ENCODE assay signal across 8 cellular contexts in the genomic region with DNA sequence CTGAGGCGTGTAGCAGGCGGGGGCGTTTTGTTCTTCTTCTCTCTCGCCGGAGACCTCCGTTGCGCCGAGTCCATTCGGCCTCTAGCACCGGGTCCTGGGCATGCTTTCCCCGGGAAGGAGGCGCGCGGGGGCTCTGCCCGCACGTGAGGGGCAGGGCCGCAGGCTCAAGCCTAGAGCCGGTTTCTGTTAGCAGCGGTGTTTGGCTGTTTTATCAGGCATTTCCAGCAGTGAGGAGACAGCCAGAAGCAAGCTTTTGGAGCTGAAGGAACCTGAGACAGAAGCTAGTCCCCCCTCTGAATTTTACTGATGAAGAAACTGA. TPM values are rescaled to one million over a fixed set of nuclear protein-coding genes. Genes with fewer than 3 reads are reported as not detected.
DNase-seq lines count a peak whose midpoint lies in the region; ATAC-seq, FAIRE-seq and TF ChIP-seq lines count a peak whose summit lies in the region.

No MANE protein-coding gene starts in this region.

- H3K27ac ChIP-seq in astrocyte (ENCODE audit: low read depth, low read length) (no peak overlapping the region), HepG2 (ENCODE audit: extremely low read length, insufficient read depth, low read length) (no peak overlapping the region), tibial artery (peak overlapping the region; percentile 72 to 87)

- CTCF ChIA-PET in activated CD4-positive, alpha-beta T cell treated with anti-CD3 and anti-CD28 coated beads, Interleukin-2, amount 10 ng/mL, durations not matched to agents 7 days and 5 days (lab: Charles Lee), result interaction anchor here (0.8 to 2.2 kb wide), 5 partner anchors 8 to 56 kb away, joined by 3 to 12 read pairs (median 3); no protein-coding TSS in a partner anchor
- CTCF ChIA-PET in HepG2 (lab: Yijun Ruan, JAX; ENCODE audit: low intra/inter-chr PET ratio, low total read pairs), result no interaction called here

- H2AFZ ChIP-seq in astrocyte (ENCODE audit: low read depth, low read length), result peak overlapping the region; percentile 86
- no peak overlapping the region for H2AFZ ChIP-seq in HepG2 (ENCODE audit: low read length)

- H3K4me3 Mint-ChIP-seq in activated CD4-positive, alpha-beta T cell treated with anti-CD3 and anti-CD28 coated beads, Interleukin-2, amount 10 ng/mL, durations not matched to agents 7 days and 5 days, result peak overlapping the region; percentile 73
- H3K4me3 Mint-ChIP-seq in astrocyte (ENCODE audit: unreplicated experiment), result peak overlapping the region; percentile 87

- H3K4me2 ChIP-seq in astrocyte (ENCODE audit: low read length), result peak overlapping the region; percentile 98
- peak overlapping the region; percentile 80 for H3K4me2 ChIP-seq in HepG2 (ENCODE audit: low read depth, low read length)

- peaks cover 17% of the 10 kb centered on the region for H3K4me1 ChIP-seq in astrocyte (ENCODE audit: insufficient read depth, low read length)
- H3K4me1 ChIP-seq in HepG2 (ENCODE audit: insufficient read depth, low read length), result peaks cover 27% of the 10 kb centered on the region
- H3K4me1 ChIP-seq in tibial artery, result peaks cover 0 to 16% (median 14%) of the 10 kb centered on the region in 4 donors

- H3K27me3 Mint-ChIP-seq in activated CD4-positive, alpha-beta T cell treated with anti-CD3 and anti-CD28 coated beads, Interleukin-2, amount 10 ng/mL, durations not matched to agents 7 days and 5 days, result peaks cover 38% of the 10 kb centered on the region
- H3K27me3 Mint-ChIP-seq in astrocyte (ENCODE audit: low read depth, unreplicated experiment), result peaks cover 2% of the 10 kb centered on the region

- WGBS in HepG2 (ENCODE audit: low lambda C conversion rate), result 0% methylated on average over 8 of the region's 19 CpGs

- H4K20me1 ChIP-seq in astrocyte (ENCODE audit: insufficient read depth, low read length) (no peaks in the 10 kb centered on the region), HepG2 (ENCODE audit: insufficient read depth, low read length) (no peaks in the 10 kb centered on the region)

- no peak for DNase-seq in activated CD4-positive, alpha-beta T cell treated with anti-CD3 and anti-CD28 coated beads, Interleukin-2, amount 10 ng/mL, durations not matched to agents 7 days and 5 days
- no peak for DNase-seq in activated CD4-positive, alpha-beta T cell treated with anti-CD3 and anti-CD28 coated beads, Interleukin-2, amount 50 U/mL, for 4 hours
- DNase-seq in astrocyte (ENCODE audit: low read depth), result no peak
- DNase-seq in HepG2 (ENCODE audit: low spot score), result no peak
- no peak for DNase-seq in tibial artery
- DNase-seq in stimulated activated naive CD4-positive, alpha-beta T cell treated with Interleukin-2 at 50 U/mL for 16 hours (lab: John Stamatoyannopoulos, UW), result no peak
- no peak for DNase-seq in HCEC 1CT

- in situ Hi-C loops in HepG2 (cut with HindIII; ENCODE audit: extremely low pct_ligation_motif_present, low pct_unique_long_range_greater_than_20kb), result no loop called here

- H3K4me3 ChIP-seq in astrocyte (ENCODE audit: insufficient read depth, low read depth, low read length) (peak overlapping the region; percentile 73), HepG2 (replicated peaks in 1 of 3; ENCODE audit: insufficient read depth in 1 of 3, low read depth in 2 of 3, low read length in 3 of 3) (peak overlapping the region; percentile 67 to 78 (median 78)), tibial artery (peak overlapping the region; percentile 70 to 96)

- TF ChIP-seq CTCF in astrocyte (IDR thresholded peaks at IDR 0.05; ENCODE audit: insufficient read depth, low read depth, low read length), result no peak
- TF ChIP-seq CTCF in HepG2 (CRISPR knock-in tag; IDR thresholded peaks at IDR 0.05), result no peak
- no peak for TF ChIP-seq CTCF in tibial artery (IDR thresholded peaks at IDR 0.05)

- intact Hi-C loops in HepG2 (cut with micrococcal nuclease; ENCODE audit: unreplicated experiment), result no loop called here
- intact Hi-C loops in tibial artery (cut with DNase I; ENCODE audit: low total_unique reads), result loop anchor here (5.0 kb wide), 1 partner anchor 71 kb away; the partner anchor contains the start of gene COQ8A

- FAIRE-seq in astrocyte (lab: Jason Lieb, UNC) (no peak), HepG2 (lab: Jason Lieb, UNC) (no peak)

- H3K9ac ChIP-seq in astrocyte (ENCODE audit: low read length) (peak overlapping the region; percentile 75), HepG2 (ENCODE audit: insufficient read depth, low read depth, low read length) (peak overlapping the region; percentile 66)

- H3K4me1 Mint-ChIP-seq in activated CD4-positive, alpha-beta T cell treated with anti-CD3 and anti-CD28 coated beads, Interleukin-2, amount 10 ng/mL, durations not matched to agents 7 days and 5 days, result peaks cover 16% of the 10 kb centered on the region
- peaks cover 8% of the 10 kb centered on the region for H3K4me1 Mint-ChIP-seq in astrocyte (ENCODE audit: low read depth, unreplicated experiment)

- H3K36me3 ChIP-seq in astrocyte (ENCODE audit: insufficient read depth, low read length), result no peaks in the 10 kb centered on the region
- peaks cover 1 to 6% of the 10 kb centered on the region in 2 experiments; a peak in 2 of 5 replicates for H3K36me3 ChIP-seq in HepG2 (replicated peaks in 1 of 2; ENCODE audit: control insufficient read depth in 1 of 2, insufficient read depth in 2 of 2, low read length in 2 of 2)
- H3K36me3 ChIP-seq in tibial artery, result peaks cover 0 to 15% (median 0%) of the 10 kb centered on the region in 3 donors

- no peaks in the 10 kb centered on the region for H3K36me3 Mint-ChIP-seq in activated CD4-positive, alpha-beta T cell treated with anti-CD3 and anti-CD28 coated beads, Interleukin-2, amount 10 ng/mL, durations not matched to agents 7 days and 5 days (ENCODE audit: low read depth)
- H3K36me3 Mint-ChIP-seq in astrocyte (ENCODE audit: low read depth, unreplicated experiment), result peaks cover 4% of the 10 kb centered on the region

- no peak for TF ChIP-seq RAD21 in HepG2 (CRISPR knock-in tag; IDR thresholded peaks at IDR 0.05)

- ATAC-seq in HepG2 (no peak), HG02759 (IDR thresholded peaks at IDR 0.05; ENCODE audit: unreplicated experiment) (no peak)

- POLR2A ChIA-PET in activated CD4-positive, alpha-beta T cell treated with anti-CD3 and anti-CD28 coated beads, Interleukin-2, amount 10 ng/mL, durations not matched to agents 7 days and 5 days (lab: Charles Lee), result no interaction called here
- POLR2A ChIA-PET in HepG2 (lab: Yijun Ruan, JAX), result no interaction called here

- H3K79me2 ChIP-seq in astrocyte (ENCODE audit: insufficient read depth, low read length) (no peaks in the 10 kb centered on the region), HepG2 (ENCODE audit: insufficient read depth, low read length) (no peaks in the 10 kb centered on the region)

- BruUV-seq in HepG2 (replicated peaks; lab: Mats Ljungman, UMichigan), result no TSS peak

- TF ChIP-seq POLR2A in HepG2 (IDR thresholded peaks at IDR 0.05; ENCODE audit: insufficient read depth in 1 of 2, low read depth in 2 of 2, low read length in 2 of 2), result no peak

- TF ChIP-seq EP300 in HepG2 (IDR thresholded peaks at IDR 0.05; ENCODE audit: low read depth in 2 of 2, low read length in 2 of 2), result no peak
- TF ChIP-seq EP300 in HepG2 (CRISPR knock-in tag; IDR thresholded peaks at IDR 0.05; ENCODE audit: borderline replicate concordance), result no peak

- H3K27me3 ChIP-seq in astrocyte (ENCODE audit: insufficient read depth, low read length), result peaks cover 3% of the 10 kb centered on the region
- H3K27me3 ChIP-seq in HepG2 (ENCODE audit: control insufficient read depth in 1 of 2, insufficient read depth in 2 of 2, low read length in 2 of 2), result no peaks in the 10 kb centered on the region
- H3K27me3 ChIP-seq in tibial artery, result no peaks in the 10 kb centered on the region

- H3K27ac Mint-ChIP-seq in activated CD4-positive, alpha-beta T cell treated with anti-CD3 and anti-CD28 coated beads, Interleukin-2, amount 10 ng/mL, durations not matched to agents 7 days and 5 days, result no peak overlapping the region
- H3K27ac Mint-ChIP-seq in astrocyte (ENCODE audit: unreplicated experiment), result no peak overlapping the region

- no peaks in the 10 kb centered on the region for H3K9me3 Mint-ChIP-seq in activated CD4-positive, alpha-beta T cell treated with anti-CD3 and anti-CD28 coated beads, Interleukin-2, amount 10 ng/mL, durations not matched to agents 7 days and 5 days
- H3K9me3 Mint-ChIP-seq in astrocyte (ENCODE audit: unreplicated experiment), result peaks cover 4% of the 10 kb centered on the region

- H3K9me3 ChIP-seq in astrocyte (ENCODE audit: insufficient read depth, low read depth, low read length) (no peaks in the 10 kb centered on the region), HepG2 (ENCODE audit: low read length) (no peaks in the 10 kb centered on the region), tibial artery (no peaks in the 10 kb centered on the region)

TF ChIP-seq in HepG2, 621 proteins besides CTCF, POLR2A, EP300 and RAD21 (continues in another document):
- TF ChIP-seq ZSCAN30 (CRISPR knock-in tag; IDR thresholded peaks at IDR 0.05), result 0 out of 2 replicates have a peak, but pooled peaks have one; percentile 44
- TF ChIP-seq NCOR1 (IDR thresholded peaks at IDR 0.05; ENCODE audit: borderline replicate concordance, low read length), result no peak

RNA-seq across cellular contexts. Expression of gene PSEN2, which starts 0.6 kb away (rescaled TPM):
- 1 to 10 TPM; 2.0 to 2.9 TPM for total RNA-seq in activated CD4-positive, alpha-beta T cell treated with anti-CD3 and anti-CD28 coated beads, Interleukin-2, amount 10 ng/mL, durations not matched to agents 7 days and 5 days
- total RNA-seq in astrocyte (8.9 and 12.4 TPM in 2 replicates), HepG2 (2016; rRNA removed; fragmentation: Illumina TruSeq; extraction: Trizol) (5.9 and 13.1 TPM in 2 replicates)
- total RNA-seq in HepG2 (2016; cell fraction: cytosol; rRNA removed; fragmentation: Illumina TruSeq; extraction: Trizol; ENCODE audit: low read depth), result 4.8 and 5.9 TPM in 2 replicates
- 6.9 and 11.6 TPM in 2 replicates for total RNA-seq in HepG2 (2016; cell fraction: insoluble cytoplasmic fraction; rRNA removed; fragmentation: Illumina TruSeq; extraction: Trizol)
- 7.6 and 8.3 TPM in 2 replicates for total RNA-seq in HepG2 (2016; cell fraction: membrane; rRNA removed; fragmentation: Illumina TruSeq; extraction: Trizol)
- total RNA-seq in HepG2 (2016; cell fraction: nucleus; rRNA removed; fragmentation: Illumina TruSeq; extraction: Trizol), result 12.6 and 13.3 TPM in 2 replicates
- polyA plus RNA-seq in HepG2 (2011; rRNA removed), result 5.9 and 11.1 TPM in 2 replicates
- polyA plus RNA-seq in HepG2 (2011; cell fraction: cytosol; rRNA removed), result 6.9 and 7.2 TPM in 2 replicates
- polyA plus RNA-seq in HepG2 (2011; cell fraction: nucleus; rRNA removed), result 15.6 and 17.7 TPM in 2 replicates
- polyA plus RNA-seq in HepG2 (2012), result 3.6 and 4.6 TPM in 2 replicates
- polyA plus RNA-seq in HepG2 (2016; cell fraction: cytosol; fragmentation: Illumina TruSeq; extraction: Trizol; ENCODE audit: low read depth), result 3.9 TPM in 2 replicates
- polyA plus RNA-seq in HepG2 (2016; cell fraction: insoluble cytoplasmic fraction; fragmentation: Illumina TruSeq; extraction: Trizol; ENCODE audit: low read depth), result 4.8 and 5.0 TPM in 2 replicates
- 5.7 and 6.0 TPM in 2 replicates for polyA plus RNA-seq in HepG2 (2016; cell fraction: membrane; fragmentation: Illumina TruSeq; extraction: Trizol; ENCODE audit: low read depth)
- polyA plus RNA-seq in HepG2 (2016; cell fraction: nucleus; fragmentation: Illumina TruSeq; extraction: Trizol; ENCODE audit: insufficient read depth, low read depth), result 17.4 and 20.1 TPM in 2 replicates
- 21.7 and 55.4 TPM in 2 replicates for polyA minus RNA-seq in HepG2 (2011; rRNA and poly(A)+ RNA removed; ENCODE audit: low replicate concordance)
- 3.9 and 5.3 TPM in 2 replicates for polyA minus RNA-seq in HepG2 (2011; cell fraction: cytosol; rRNA and poly(A)+ RNA removed)
- 10.3 and 12.7 TPM in 2 replicates for polyA minus RNA-seq in HepG2 (2011; cell fraction: nucleus; rRNA and poly(A)+ RNA removed)

Comparison
In these comparisons a context has a peak if more than half of its experiments do, and no peak if none do; other contexts are left out.
1. H3K27ac ChIP-seq: peak in tibial artery (2 of 2); none in astrocyte (single experiment) and HepG2 (single experiment).
2. Peak in every context shown above with its lines, with median percentiles within 50 percentile points of each other: H3K4me3 ChIP-seq.